In genomic region chr20:33387177-33387576, GRCh38 we compare ENCODE assay signal across 14 cellular contexts. TPM values are rescaled to one million over a fixed set of nuclear protein-coding genes. Genes with fewer than 3 reads are reported as not detected.
DNase-seq lines count a peak whose midpoint lies in the region; ATAC-seq and TF ChIP-seq lines count a peak whose summit lies in the region.
"Had no signal": no experiment of that assay in that cellular context is flagged by ENCODE, and none has a peak within 500 bp of the region (broad histone marks: within the 10 kb centered on the region; RNA-seq: fewer than 3 reads in every experiment).

No MANE protein-coding gene starts in this region.

- H3K4me3 ChIP-seq in left ventricle myocardium inferior (no peak overlapping the region), upper lobe of left lung (no peak overlapping the region)
- H3K4me3 ChIP-seq: tibial nerve had no signal

- H3K4me3 Mint-ChIP-seq in activated T-helper 17 cell treated with anti-CD3 and anti-CD28 coated beads, Interleukin-2, amount 50 U/mL, for 72 hours, result no peak overlapping the region
- H3K4me3 Mint-ChIP-seq: activated naive CD8-positive, alpha-beta T cell treated with anti-CD3 and anti-CD28 coated beads, Interleukin-2, amount 10 ng/mL, durations not matched to agents 7 days and 5 days had no signal

- peaks cover 3% of the 10 kb centered on the region for H3K4me1 ChIP-seq in left ventricle myocardium inferior
- H3K4me1 ChIP-seq in upper lobe of left lung, result no peaks in the 10 kb centered on the region

- TF ChIP-seq POLR2A in upper lobe of left lung (IDR thresholded peaks at IDR 0.05), result no peak

- H3K27me3 ChIP-seq in left ventricle myocardium inferior (ENCODE audit: low read depth) (no peaks in the 10 kb centered on the region), upper lobe of left lung (no peaks in the 10 kb centered on the region)
- H3K27me3 ChIP-seq: tibial nerve had no signal

- peak overlapping the region; percentile 2 for H3K27ac ChIP-seq in left ventricle myocardium inferior (replicated peaks)
- no peak overlapping the region for H3K27ac ChIP-seq in upper lobe of left lung
- H3K27ac ChIP-seq: tibial nerve, WERI-Rb-1 had no signal

- H3K9me3 ChIP-seq in left ventricle myocardium inferior (replicated peaks), result no peaks in the 10 kb centered on the region
- H3K9me3 ChIP-seq in upper lobe of left lung, result no peaks in the 10 kb centered on the region
- H3K9me3 ChIP-seq: tibial nerve had no signal

- TF ChIP-seq CTCF in left ventricle myocardium inferior (IDR thresholded peaks at IDR 0.05; ENCODE audit: borderline replicate concordance) (no peak), upper lobe of left lung (IDR thresholded peaks at IDR 0.05) (no peak)

- H3K9me3 Mint-ChIP-seq in activated T-helper 17 cell treated with anti-CD3 and anti-CD28 coated beads, Interleukin-2, amount 50 U/mL, for 72 hours, result no peaks in the 10 kb centered on the region
- H3K9me3 Mint-ChIP-seq: activated naive CD8-positive, alpha-beta T cell treated with anti-CD3 and anti-CD28 coated beads, Interleukin-2, amount 10 ng/mL, durations not matched to agents 7 days and 5 days had no signal

- TF ChIP-seq EP300 in upper lobe of left lung (IDR thresholded peaks at IDR 0.05), result no peak

- no peaks in the 10 kb centered on the region for H3K27me3 Mint-ChIP-seq in activated T-helper 17 cell treated with anti-CD3 and anti-CD28 coated beads, Interleukin-2, amount 50 U/mL, for 72 hours
- H3K27me3 Mint-ChIP-seq: activated naive CD8-positive, alpha-beta T cell treated with anti-CD3 and anti-CD28 coated beads, Interleukin-2, amount 10 ng/mL, durations not matched to agents 7 days and 5 days had no signal

- DNase-seq in HPDE6-E6E7 (ENCODE audit: extremely low spot score) (peak; percentile 93), left ventricle myocardium inferior (peak; percentile 26), upper lobe of left lung (peak; percentile 32 to 41), NCI-H82 treated with DMSO at 0.1 percent for 48 hours (lab: John Stamatoyannopoulos, UW; ENCODE audit: unreplicated experiment) (no peak), NOMO-1 (lab: John Stamatoyannopoulos, UW; ENCODE audit: unreplicated experiment in 2 of 2) (no peak)
- DNase-seq: activated naive CD8-positive, alpha-beta T cell treated with anti-CD3 and anti-CD28 coated beads, Interleukin-2, amount 10 ng/mL, durations not matched to agents 7 days and 5 days; cortex of kidney; MM.1S; NCI-H446 treated with DMSO at 0.1 percent for 48 hours; SHP77 treated with DMSO at 0.1 percent for 48 hours; WERI-Rb-1 had no signal

- H3K4me1 Mint-ChIP-seq in activated T-helper 17 cell treated with anti-CD3 and anti-CD28 coated beads, Interleukin-2, amount 50 U/mL, for 72 hours, result no peaks in the 10 kb centered on the region

- ATAC-seq in activated T-helper 17 cell treated with anti-CD3 and anti-CD28 coated beads, Interleukin-2, amount 50 U/mL, for 72 hours (replicated peaks), result no peak
- ATAC-seq in upper lobe of left lung (ENCODE audit: low FRiP score in 2 of 2) (no peak), HG02970 (IDR thresholded peaks at IDR 0.05; ENCODE audit: low FRiP score, unreplicated experiment) (no peak)

- H3K36me3 ChIP-seq in left ventricle myocardium inferior (peaks cover 81% of the 10 kb centered on the region), upper lobe of left lung (peaks cover 22 to 82% (median 60%) of the 10 kb centered on the region in 4 donors)

- peaks cover 89% of the 10 kb centered on the region for H3K36me3 Mint-ChIP-seq in activated T-helper 17 cell treated with anti-CD3 and anti-CD28 coated beads, Interleukin-2, amount 50 U/mL, for 72 hours (ENCODE audit: low read depth)

- 90 to 92% methylated on average over 7 of the region's 7 CpGs for WGBS in upper lobe of left lung, 2 donors

- H3K27ac Mint-ChIP-seq in activated T-helper 17 cell treated with anti-CD3 and anti-CD28 coated beads, Interleukin-2, amount 50 U/mL, for 72 hours, result peak overlapping the region; percentile 30
- H3K27ac Mint-ChIP-seq: activated naive CD8-positive, alpha-beta T cell treated with anti-CD3 and anti-CD28 coated beads, Interleukin-2, amount 10 ng/mL, durations not matched to agents 7 days and 5 days had no signal

- intact Hi-C loops in left ventricle myocardium inferior (cut with micrococcal nuclease), result no loop called here

RNA-seq across cellular contexts. Expression of gene CDK5RAP1, which starts 14.1 kb away (rescaled TPM):
- total RNA-seq in activated T-helper 17 cell treated with anti-CD3 and anti-CD28 coated beads, Interleukin-2, amount 50 U/mL, for 72 hours, result 10 to 100 TPM; 24.1 to 44.5 TPM
- total RNA-seq in left ventricle myocardium inferior (19.9 TPM), upper lobe of left lung (10 to 100 TPM; 19.1 to 33.7 (median 25.0) TPM)

RNA-seq across cellular contexts. Expression of gene SNTA1, which starts 56.4 kb away (rescaled TPM):
- total RNA-seq in activated T-helper 17 cell treated with anti-CD3 and anti-CD28 coated beads, Interleukin-2, amount 50 U/mL, for 72 hours, result 1 to 10 TPM; 5.5 to 6.5 TPM
- total RNA-seq in left ventricle myocardium inferior (202 TPM), upper lobe of left lung (10 to 100 TPM in 3 of 6 donors, 1 to 10 TPM in 3; 8.2 to 23.4 (median 11.3) TPM)

Comparison
In these comparisons a context has a peak if more than half of its experiments do, and no peak if none do; other contexts are left out.
1. DNase-seq: peak in HPDE6-E6E7 (single experiment), left ventricle myocardium inferior (single experiment) and upper lobe of left lung (2 of 2); none in NCI-H82 treated with DMSO at 0.1 percent for 48 hours (single experiment) and NOMO-1 (0 of 2).